Comparison of ENCODE assay signal across 11 cellular contexts in genomic region chr9:71764438-71764837, GRCh38. TPM values are rescaled to one million over a fixed set of nuclear protein-coding genes. Genes with fewer than 3 reads are reported as not detected.
DNase-seq lines count a peak whose midpoint lies in the region; TF ChIP-seq lines count a peak whose summit lies in the region.
"Had no signal": no experiment of that assay in that cellular context is flagged by ENCODE, and none has a peak within 500 bp of the region (broad histone marks: within the 10 kb centered on the region; RNA-seq: fewer than 3 reads in every experiment).

No MANE protein-coding gene starts in this region.

- DNase-seq in NCI-H1436 treated with DMSO at 0.1 percent for 48 hours (lab: John Stamatoyannopoulos, UW) (no peak), WERI-Rb-1 (no peak), kidney glomerular epithelial cell (lab: John Stamatoyannopoulos, UW) (no peak)
- DNase-seq in effector CD4-positive, alpha-beta T cell: no peak
- DNase-seq: activated effector memory CD4-positive, alpha-beta T cell treated with Interleukin-2 at 50 U/mL for 16 hours; NCI-H524 treated with DMSO at 0.1 percent for 48 hours had no signal

- peak overlapping the region in 3 of 11 experiments; percentile 41 to 79 (median 63); a peak in 5 of 22 replicates for H3K9ac ChIP-seq in BLaER1 treated with 17β-estradiol and CSF1 and Interleukin-3, amounts not matched to agents 10 nM and 100 nM
- no peak overlapping the region for H3K9ac ChIP-seq in HUES64 (ENCODE audit: low read depth, low read length)
- H3K9ac ChIP-seq: KMS-11 had no signal

- peak overlapping the region in 3 of 11 experiments; percentile 58 to 82 (median 76); a peak in 5 of 22 replicates for H3K27ac ChIP-seq in BLaER1 treated with 17β-estradiol and CSF1 and Interleukin-3, amounts not matched to agents 10 nM and 100 nM
- H3K27ac ChIP-seq in HUES64 (ENCODE audit: low read depth, low read length) (no peak overlapping the region), ectodermal cell (ENCODE audit: insufficient read depth, low read depth, low read length, poor library complexity, severe bottlenecking) (no peak overlapping the region), WERI-Rb-1 (no peak overlapping the region)
- H3K27ac ChIP-seq: KMS-11 had no signal

- no peaks in the 10 kb centered on the region for H3K36me3 Mint-ChIP-seq in nephron (ENCODE audit: low read depth)

- H3K9me3 ChIP-seq in BLaER1 treated with 17β-estradiol and CSF1 and Interleukin-3, amounts not matched to agents 10 nM and 100 nM (replicated peaks in 1 of 11): no peaks in the 10 kb centered on the region
- H3K9me3 ChIP-seq in HUES64 (ENCODE audit: insufficient read depth, low read depth, low read length) (no peaks in the 10 kb centered on the region), ectodermal cell (ENCODE audit: control insufficient read depth, low read length) (no peaks in the 10 kb centered on the region), WERI-Rb-1 (ENCODE audit: severe bottlenecking) (no peaks in the 10 kb centered on the region)

- H3K4me1 ChIP-seq in BLaER1 treated with 17β-estradiol and CSF1 and Interleukin-3, amounts not matched to agents 10 nM and 100 nM: peaks cover 28 to 66% (median 46%) of the 10 kb centered on the region in 10 experiments
- H3K4me1 ChIP-seq in HUES64 (ENCODE audit: insufficient read depth, low read length) (peaks cover 71% of the 10 kb centered on the region), ectodermal cell (ENCODE audit: control insufficient read depth, insufficient read depth, low read length) (peaks cover 27% of the 10 kb centered on the region)

- H3K27me3 ChIP-seq in BLaER1 treated with 17β-estradiol and CSF1 and Interleukin-3, amounts not matched to agents 10 nM and 100 nM: no peaks in the 10 kb centered on the region
- no peaks in the 10 kb centered on the region for H3K27me3 ChIP-seq in HUES64 (ENCODE audit: insufficient read depth, low read length)
- no peaks in the 10 kb centered on the region for H3K27me3 ChIP-seq in ectodermal cell (ENCODE audit: control insufficient read depth, insufficient read depth, low read length, poor library complexity, severe bottlenecking)
- H3K27me3 ChIP-seq in WERI-Rb-1 (ENCODE audit: insufficient read depth, low read depth, severe bottlenecking): no peaks in the 10 kb centered on the region

- TF ChIP-seq CTCF in nephron (IDR thresholded peaks at IDR 0.05; ENCODE audit: unreplicated experiment in 3 of 3): no peak
- no peak for TF ChIP-seq CTCF in WERI-Rb-1 (IDR thresholded peaks at IDR 0.05; ENCODE audit: low read depth, low read length)

- H3K4me1 Mint-ChIP-seq in nephron: peaks cover 58% of the 10 kb centered on the region

- H3K27me3 Mint-ChIP-seq in nephron (ENCODE audit: low read depth): peaks cover 11% of the 10 kb centered on the region

- H3K4me3 ChIP-seq in BLaER1 treated with 17β-estradiol and CSF1 and Interleukin-3, amounts not matched to agents 10 nM and 100 nM: peak overlapping the region in 3 of 10 experiments; percentile 22 to 86 (median 69); a peak in 4 of 20 replicates
- H3K4me3 ChIP-seq in HUES64 (ENCODE audit: low read length) (0 out of 2 replicates have a peak overlapping the region, but pooled peaks have one; percentile 31), ectodermal cell (ENCODE audit: insufficient read depth, low read depth, low read length) (peak overlapping the region; percentile 91), WERI-Rb-1 (ENCODE audit: low read depth, low read length) (no peak overlapping the region)

- H3K36me3 ChIP-seq in BLaER1 treated with 17β-estradiol and CSF1 and Interleukin-3, amounts not matched to agents 10 nM and 100 nM: no peaks in the 10 kb centered on the region; a peak in 3 of 22 replicates
- no peaks in the 10 kb centered on the region for H3K36me3 ChIP-seq in HUES64 (ENCODE audit: insufficient read depth, low read length)
- no peaks in the 10 kb centered on the region for H3K36me3 ChIP-seq in ectodermal cell (ENCODE audit: control insufficient read depth, insufficient read depth, low read length)
- H3K36me3 ChIP-seq in WERI-Rb-1: no peaks in the 10 kb centered on the region

- WGBS in HUES64: 67% methylated on average over 3 of the region's 4 CpGs
- 74 to 77% methylated on average over 4 of the region's 4 CpGs for WGBS in ectodermal cell, 2 experiments

- peak overlapping the region; percentile 1 to 57 (median 19) for H3K4me3 Mint-ChIP-seq in nephron

- peak overlapping the region in 10 of 11 experiments; percentile 11 to 98 (median 94); a peak in 16 of 22 replicates for H3K4me2 ChIP-seq in BLaER1 treated with 17β-estradiol and CSF1 and Interleukin-3, amounts not matched to agents 10 nM and 100 nM
- H3K4me2 ChIP-seq: KMS-11 had no signal

- H4K20me1 ChIP-seq in BLaER1 treated with 17β-estradiol and CSF1 and Interleukin-3, amounts not matched to agents 10 nM and 100 nM: peaks cover 11 to 85% (median 51%) of the 10 kb centered on the region in 11 experiments; a peak in 20 of 22 replicates

- H3K9me3 Mint-ChIP-seq in nephron: no peaks in the 10 kb centered on the region

- peak overlapping the region; percentile 32 to 69 (median 68) for H3K27ac Mint-ChIP-seq in nephron

RNA-seq across cellular contexts. Expression of gene CEMIP2, which starts 3.9 kb away (rescaled TPM):
- polyA plus RNA-seq in HUES64 (2013, experiment 1 of 2): 56.8 TPM
- 57.7 TPM for polyA plus RNA-seq in HUES64 (2013, experiment 2 of 2)
- polyA plus RNA-seq in ectodermal cell (2013, experiment 1 of 4): 175 TPM
- 268 TPM for polyA plus RNA-seq in ectodermal cell (2013, experiment 2 of 4)
- polyA plus RNA-seq in ectodermal cell (2013, experiment 3 of 4): 178 TPM
- 214 TPM for polyA plus RNA-seq in ectodermal cell (2013, experiment 4 of 4)
